31 cellular contexts compared by ENCODE assay signal in the genomic region with DNA sequence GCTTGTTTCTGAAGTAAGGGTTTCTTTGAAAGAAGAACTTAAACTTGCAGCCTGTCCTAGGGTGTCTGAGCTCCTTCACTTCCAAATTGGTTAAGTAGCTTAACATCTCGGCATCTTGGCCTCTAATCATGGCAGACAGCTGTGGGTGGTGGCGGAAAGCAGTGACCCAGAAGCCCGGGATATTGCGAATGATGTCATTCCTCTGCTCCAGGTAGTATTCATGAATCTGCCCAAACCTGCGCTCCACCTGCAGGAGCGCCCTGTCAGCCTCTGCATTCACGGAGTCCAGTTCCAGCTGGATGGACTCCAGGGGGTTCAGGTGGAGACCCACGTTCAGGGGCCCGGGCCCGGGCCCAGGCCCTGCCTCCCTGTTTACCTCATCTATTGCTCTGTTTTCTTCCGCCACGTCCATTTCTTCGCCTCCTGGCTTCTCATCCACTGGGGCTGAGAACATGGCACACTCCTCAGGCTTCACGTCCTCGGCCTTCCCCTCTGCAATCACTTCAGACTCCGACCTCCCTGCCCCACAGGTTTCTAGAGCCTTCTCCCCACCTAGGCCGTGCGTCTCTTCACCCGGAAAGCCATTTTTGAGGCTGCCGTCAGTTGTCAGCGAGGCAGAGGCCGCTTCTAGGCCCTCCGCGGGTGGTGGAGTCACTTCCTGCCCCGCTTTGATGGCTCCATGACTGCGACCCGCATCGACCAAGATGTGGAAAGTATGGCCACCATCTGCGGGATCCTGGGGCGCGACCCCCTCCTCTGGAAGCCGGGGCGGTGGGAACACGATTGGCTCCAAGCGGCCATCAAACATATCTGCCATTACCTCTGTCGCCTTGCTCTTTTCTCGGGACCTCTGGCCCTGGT. TPM values are rescaled to one million over a fixed set of nuclear protein-coding genes. Genes with fewer than 3 reads are reported as not detected.
"Had no signal": no experiment of that assay in that cellular context is flagged by ENCODE, and none has a peak within 500 bp of the region (broad histone marks: within the 10 kb centered on the region; RNA-seq: fewer than 3 reads in every experiment).

No MANE protein-coding gene starts in this region.

- H3K36me3 ChIP-seq: left lung, left ventricle myocardium inferior, lower lobe of right lung had no signal

- H2AFZ ChIP-seq: hepatocyte had no signal

- H3K4me2 ChIP-seq: hepatocyte had no signal

- FAIRE-seq: islet of Langerhans, keratinocyte, kidney had no signal

- H3K4me1 ChIP-seq: left lung, left ventricle myocardium inferior, lower lobe of right lung had no signal

- DNase-seq: hippocampal formation, hypothalamus, immature natural killer cell, islet precursor cell, kidney, kidney glomerular epithelial cell, left cardiac atrium, left colon, left ventricle myocardium inferior, left ventricle myocardium superior, lower lobe of right lung, mammary epithelial cell, mesenchymal stem cell, mesendoderm, midbrain, mucosa of descending colon, naive B cell had no signal

- H3K4me3 ChIP-seq: hepatocyte, left lung, left ventricle myocardium inferior, lower lobe of right lung, lung, mucosa of descending colon had no signal

- H3K9me3 ChIP-seq: left ventricle myocardium inferior, lower lobe of right lung, mucosa of descending colon had no signal

- H3K79me2 ChIP-seq: hepatocyte had no signal

- H3K27me3 ChIP-seq: hepatocyte, left lung had no signal

- H3K27ac ChIP-seq: hepatocyte, left lung, left ventricle myocardium inferior, lower lobe of right lung had no signal

- ATAC-seq: left cardiac atrium, left colon, left lobe of liver, left lung, left ventricle myocardium superior, lower lobe of right lung, mucosa of descending colon had no signal

RNA-seq across cellular contexts. Expression of a gene that starts 0.6 kb away (rescaled TPM):
- total RNA-seq: hepatocyte, kidney, kidney epithelial cell, left cardiac atrium, left colon, left lobe of liver, left lung, left ventricle myocardium superior, lower leg skin, lower lobe of right lung, lung microvascular endothelial cell, mammary epithelial cell, mesenteric fat pad, mesothelial cell of epicardium, mononuclear cell, mucosa of descending colon, mucosa of gallbladder, myocyte had no signal
- polyA plus RNA-seq: hepatocyte, immature natural killer cell, keratinocyte, lung, mammary epithelial cell had no signal
